In the genomic region with DNA sequence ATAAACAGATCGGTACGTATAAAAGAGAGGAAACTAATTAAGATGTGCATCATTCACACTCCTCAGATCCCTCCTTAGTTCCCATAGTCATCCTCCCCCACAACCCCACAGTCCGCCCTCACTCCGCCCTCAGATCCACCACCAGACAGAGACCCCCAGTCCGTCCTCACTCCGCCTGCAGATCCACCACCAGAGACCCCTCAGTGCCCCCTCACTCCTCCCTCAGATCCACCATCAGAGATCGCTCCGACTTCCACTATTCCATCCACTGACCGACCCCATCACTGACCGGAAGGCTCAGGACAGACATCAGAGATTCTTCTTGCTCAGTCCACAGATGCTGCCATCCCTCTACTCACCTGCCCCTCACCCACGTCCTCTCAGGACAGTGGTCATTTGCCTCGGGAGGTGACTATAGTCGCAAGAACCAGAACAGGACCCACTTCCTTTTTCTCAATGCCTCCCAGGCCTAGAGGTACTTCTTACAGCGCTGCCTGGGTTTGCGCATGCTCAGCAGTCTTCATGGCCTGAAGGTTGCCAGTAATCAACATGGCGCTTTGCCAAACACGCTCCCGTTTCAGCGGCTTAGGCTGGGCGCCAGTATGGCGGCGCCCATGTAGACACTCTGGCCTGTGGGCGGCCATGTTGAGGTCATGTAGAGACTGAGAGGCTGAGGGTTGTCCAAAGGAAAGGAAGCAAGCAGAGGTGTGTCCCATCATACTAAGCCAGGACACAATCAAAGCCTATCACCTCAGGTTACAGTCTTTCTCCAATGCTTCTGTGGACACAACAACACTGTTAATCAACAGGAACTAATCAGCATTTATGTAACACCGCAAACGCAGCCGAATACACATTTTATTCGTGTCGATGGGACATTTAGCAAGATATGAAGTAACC, we compare ENCODE assay signal across 8 cellular contexts. TPM values are rescaled to one million over a fixed set of nuclear protein-coding genes. Genes with fewer than 3 reads are reported as not detected.
DNase-seq lines count a peak whose midpoint lies in the region; ATAC-seq and TF ChIP-seq lines count a peak whose summit lies in the region.

TSS of gene ZNF484 (minus strand) at position 508 of the 900 bp plus-strand sequence. CDS start 3,009 bp downstream, outside the sequence.

- 0 out of 2 replicates have a peak, but pooled peaks cover 3% of the 10 kb centered on the region for H3F3A ChIP-seq in MM.1S (ENCODE audit: insufficient read depth, low read length)
- no peaks in the 10 kb centered on the region for H3F3A ChIP-seq in neural progenitor cell (ENCODE audit: low read depth)

- H3K9me2 ChIP-seq in MM.1S (replicated peaks; ENCODE audit: insufficient read depth, low read length), result no peaks in the 10 kb centered on the region; the same call in 1 of the 2 replicates

- peaks cover 8% of the 10 kb centered on the region for H3K4me1 ChIP-seq in ES-I3 (ENCODE audit: insufficient read depth, low read length)
- peaks cover 3% of the 10 kb centered on the region; the same call in 1 of the 2 replicates for H3K4me1 ChIP-seq in HAP-1
- H3K4me1 ChIP-seq in MM.1S (ENCODE audit: low read length), result peaks cover 13% of the 10 kb centered on the region
- peaks cover 16% of the 10 kb centered on the region for H3K4me1 ChIP-seq in foreskin keratinocyte
- H3K4me1 ChIP-seq in neural progenitor cell, result peaks cover 21% of the 10 kb centered on the region

- no peaks in the 10 kb centered on the region for H3K9me3 ChIP-seq in ES-I3 (ENCODE audit: control insufficient read depth, insufficient read depth, low read length)
- H3K9me3 ChIP-seq in HAP-1, result no peaks in the 10 kb centered on the region
- no peaks in the 10 kb centered on the region for H3K9me3 ChIP-seq in MM.1S (replicated peaks; ENCODE audit: insufficient read depth, low read length)
- no peaks in the 10 kb centered on the region for H3K9me3 ChIP-seq in neural progenitor cell (ENCODE audit: low read depth)

- H3K27ac ChIP-seq in MM.1S (ENCODE audit: low read length) (peak within 1 kb of the TSS; percentile 35; the same call in 1 of the 2 replicates), foreskin keratinocyte (peak within 1 kb of the TSS; percentile 76), neural progenitor cell (peak within 1 kb of the TSS; percentile 9)

- TF ChIP-seq CTCF in MM.1S (IDR thresholded peaks at IDR 0.05; ENCODE audit: low read length) (no peak), foreskin keratinocyte (conservative IDR thresholded peaks at IDR 0.05) (no peak), neural progenitor cell (IDR thresholded peaks at IDR 0.05) (no peak)

- ATAC-seq in foreskin keratinocyte, result peak; percentile 98

- peak within 1 kb of the TSS; percentile 48 for H3K4me3 ChIP-seq in HAP-1
- peak within 1 kb of the TSS; percentile 88 for H3K4me3 ChIP-seq in MM.1S (ENCODE audit: low read length)
- peak within 1 kb of the TSS; percentile 67 for H3K4me3 ChIP-seq in neural progenitor cell

- H3K9ac ChIP-seq in ES-I3 (ENCODE audit: low read depth, low read length) (peak within 1 kb of the TSS; percentile 92), MM.1S (ENCODE audit: low read length) (peak within 1 kb of the TSS; percentile 83), neural progenitor cell (peak within 1 kb of the TSS; percentile 57)

- H3K27me3 ChIP-seq in HAP-1 (ENCODE audit: low read depth), result no peaks in the 10 kb centered on the region
- no peaks in the 10 kb centered on the region for H3K27me3 ChIP-seq in MM.1S (replicated peaks; ENCODE audit: insufficient read depth, low read length)
- H3K27me3 ChIP-seq in foreskin keratinocyte, result no peaks in the 10 kb centered on the region
- no peaks in the 10 kb centered on the region for H3K27me3 ChIP-seq in neural progenitor cell

- in situ Hi-C loops in HAP-1 (cut with MboI; ENCODE audit: low sequenced_read_pairs), result no loop called here

- H3K4me2 ChIP-seq in MM.1S (ENCODE audit: low read depth, low read length) (peak within 1 kb of the TSS; percentile 63; the same call in 1 of the 2 replicates), neural progenitor cell (peak within 1 kb of the TSS; percentile 90)

- H3K27me3 Mint-ChIP-seq in neural progenitor cell (ENCODE audit: insufficient read depth, low read depth), result no peaks in the 10 kb centered on the region

- H4K20me1 ChIP-seq in MM.1S (ENCODE audit: insufficient read depth, low read length) (no peaks in the 10 kb centered on the region), neural progenitor cell (ENCODE audit: low read depth) (no peaks in the 10 kb centered on the region)

- peak within 1 kb of the TSS; percentile 91 for H2AFZ ChIP-seq in MM.1S (ENCODE audit: low read length)
- peak within 1 kb of the TSS; percentile 88 for H2AFZ ChIP-seq in neural progenitor cell (replicated peaks)

- peak within 1 kb of the TSS; percentile 95 for H3K4me3 Mint-ChIP-seq in neural progenitor cell

- H3K79me2 ChIP-seq in MM.1S (ENCODE audit: low read length), result peaks cover 47% of the 10 kb centered on the region
- peaks cover 46% of the 10 kb centered on the region for H3K79me2 ChIP-seq in neural progenitor cell (ENCODE audit: low read depth)

- H3K27ac Mint-ChIP-seq in neural progenitor cell, result peak within 1 kb of the TSS; percentile 96

- peak; percentile 97 to 98 for DNase-seq in HAP-1 (ENCODE audit: low spot score in 2 of 2)
- DNase-seq in MM.1S, result peak; percentile 99
- DNase-seq in SIG-M5 (lab: John Stamatoyannopoulos, UW), result peak; percentile 87
- peak; percentile 98 for DNase-seq in activated gamma-delta T cell treated with Interleukin-2 at 50 U/mL for 16 hours
- peak; percentile 86 to 92 for DNase-seq in foreskin keratinocyte
- peak; percentile 98 for DNase-seq in neural progenitor cell (ENCODE audit: low spot score)
- peak; percentile 94 for DNase-seq in stromal cell of bone marrow (ENCODE audit: low read depth)

- H3K36me3 ChIP-seq in ES-I3 (ENCODE audit: insufficient read depth, low read length) (no peaks in the 10 kb centered on the region), HAP-1 (replicated peaks) (no peaks in the 10 kb centered on the region), MM.1S (replicated peaks; ENCODE audit: insufficient read depth, low read length) (no peaks in the 10 kb centered on the region), neural progenitor cell (no peaks in the 10 kb centered on the region)

- H3K36me3 Mint-ChIP-seq in neural progenitor cell, result peaks cover 4% of the 10 kb centered on the region

- H3K4me1 Mint-ChIP-seq in neural progenitor cell, result peaks cover 21% of the 10 kb centered on the region

- H3K9me3 Mint-ChIP-seq in neural progenitor cell, result no peaks in the 10 kb centered on the region

RNA-seq across cellular contexts. Expression of gene ZNF484, which starts in this region (rescaled TPM):
- total RNA-seq in foreskin keratinocyte, result 8.2 and 9.5 TPM in 2 replicates
- polyA plus RNA-seq in foreskin keratinocyte, result 0.59 and 0.74 TPM in 2 replicates
- 24.3 and 36.9 TPM in 2 replicates for total RNA-seq in neural progenitor cell (ENCODE audit: low replicate concordance)

Comparison
In these comparisons a context has a peak if more than half of its experiments do, and no peak if none do; other contexts are left out.
1. Peak in every context shown above with its lines: DNase-seq, ATAC-seq, H3K4me3 ChIP-seq and H3K27ac ChIP-seq.
2. H3K27ac ChIP-seq: peak in every context shown above with its lines; median percentile 76 in foreskin keratinocyte; 35 in MM.1S; 9 in neural progenitor cell.